In the genomic region with DNA sequence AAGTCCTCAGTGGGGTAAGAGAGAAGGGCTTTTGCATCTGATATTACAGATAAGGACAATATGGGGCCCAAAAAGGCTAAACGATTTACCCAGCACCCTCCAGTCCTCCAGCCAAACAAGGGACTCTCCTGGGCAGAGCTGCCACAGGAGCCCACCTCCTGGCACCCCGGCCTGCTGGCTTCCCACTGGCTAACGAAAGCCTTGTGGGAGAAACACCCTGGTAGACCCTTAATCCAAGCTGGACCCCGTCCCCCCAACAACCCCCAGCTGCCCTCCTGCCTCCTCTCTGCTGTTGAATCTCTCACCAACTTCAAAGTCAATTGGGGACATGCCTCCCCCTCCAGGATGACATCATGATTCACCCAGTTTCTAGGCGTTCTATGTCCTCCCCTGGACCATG, we compare ENCODE assay signal across 18 cellular contexts. TPM values are rescaled to one million over a fixed set of nuclear protein-coding genes. Genes with fewer than 3 reads are reported as not detected.
A peak's percentile ranks its signal among the peaks of the same experiment; 100 is the strongest.
DNase-seq lines count a peak whose midpoint lies in the region; ATAC-seq, FAIRE-seq and TF ChIP-seq lines count a peak whose summit lies in the region.
"Had no signal": no experiment of that assay in that cellular context is flagged by ENCODE, and none has a peak within 500 bp of the region (broad histone marks: within the 10 kb centered on the region; RNA-seq: fewer than 3 reads in every experiment).

No MANE protein-coding gene starts in this region.

- H4K20me1 ChIP-seq in K562 (replicated peaks; ENCODE audit: control insufficient read depth, insufficient read depth, low read length) = no peaks in the 10 kb centered on the region
- no peaks in the 10 kb centered on the region for H4K20me1 ChIP-seq in GM23338 (replicated peaks; ENCODE audit: insufficient read depth)

- FAIRE-seq in K562 (lab: Jason Lieb, UNC) = no peak

- TF ChIP-seq EP300 in K562 (IDR thresholded peaks at IDR 0.05; ENCODE audit: low read length) (no peak), suprapubic skin (IDR thresholded peaks at IDR 0.05) (no peak)

- H3K36me3 ChIP-seq in K562 (ENCODE audit: control insufficient read depth, insufficient read depth, low read length) (no peaks in the 10 kb centered on the region), lower lobe of right lung (peaks cover 7% of the 10 kb centered on the region), suprapubic skin (no peaks in the 10 kb centered on the region), GM23338 (ENCODE audit: insufficient read depth) (no peaks in the 10 kb centered on the region)

- H2AFZ ChIP-seq in K562 (ENCODE audit: low read depth, low read length) (peak overlapping the region; percentile 22; the same call in 1 of the 2 replicates), GM23338 (no peak overlapping the region)
- H2AFZ ChIP-seq: parathyroid adenoma had no signal

- H3K4me3 ChIP-seq in K562 (no peak overlapping the region), lower lobe of right lung (no peak overlapping the region), suprapubic skin (no peak overlapping the region), GM23338 (no peak overlapping the region)

- POLR2A ChIA-PET in K562 (lab: Yijun Ruan, JAX) = interaction anchor here (1.0 kb wide), 1 partner anchor 39 kb away, joined by 3 read pairs; no protein-coding TSS in a partner anchor

- intact Hi-C loops in K562 (cut with micrococcal nuclease) (no loop called here), lower lobe of right lung (cut with DNase I) (no loop called here)

- H3K4me3 Mint-ChIP-seq in T-helper 2 cell treated with Interferon-gamma antibody and Interleukin-4, amounts not matched to agents 5 μg/mL and 100 μg/mL, for 36 hours = no peak overlapping the region
- no peak overlapping the region for H3K4me3 Mint-ChIP-seq in GM23338
- H3K4me3 Mint-ChIP-seq: activated CD4-positive, alpha-beta T cell treated with anti-CD3 and anti-CD28 coated beads for 36 hours; T-helper 1 cell treated with Interleukin-12 subunit alpha and Interleukin-12 subunit beta and Interleukin-4 antibody, amounts not matched to agents 30 μg/mL and 1 μg/mL, for 36 hours had no signal

- H3K9ac ChIP-seq in K562 (ENCODE audit: insufficient read depth in 1 of 2, low read depth in 2 of 2, low read length in 2 of 2) = peak overlapping the region in 1 of 2 experiments; percentile 35; a peak in 1 of 4 replicates
- H3K9ac ChIP-seq: parathyroid adenoma had no signal

- no peak for TF ChIP-seq RAD21 in K562 (CRISPR knock-in tag; conservative IDR thresholded peaks at IDR 0.05 in 1 of 2, IDR thresholded peaks at IDR 0.05 in 1 of 2)

- H3K79me2 ChIP-seq in K562 (ENCODE audit: control insufficient read depth, insufficient read depth, low read length) (no peaks in the 10 kb centered on the region), GM23338 (replicated peaks; ENCODE audit: insufficient read depth) (no peaks in the 10 kb centered on the region)
- H3K79me2 ChIP-seq: parathyroid adenoma had no signal

- ATAC-seq in K562 (no peak), lower lobe of right lung (no peak), GM23338 (no peak), GM21447 (IDR thresholded peaks at IDR 0.05; ENCODE audit: unreplicated experiment) (no peak), GM18520 (IDR thresholded peaks at IDR 0.05; ENCODE audit: unreplicated experiment) (no peak)

- H3K4me2 ChIP-seq in K562 (ENCODE audit: insufficient read depth, low read length) = no peak overlapping the region
- H3K4me2 ChIP-seq in GM23338 = no peak overlapping the region

- in situ Hi-C loops in K562 (cut with MboI) = no loop called here

- H3F3A ChIP-seq in GM23338 (replicated peaks; ENCODE audit: low read depth) = no peaks in the 10 kb centered on the region

- no peaks in the 10 kb centered on the region for H3K9me2 ChIP-seq in GM23338 (ENCODE audit: insufficient read depth)

- H3K9me3 ChIP-seq in K562 (replicated peaks; ENCODE audit: control insufficient read depth, insufficient read depth, low read depth, low read length) = no peaks in the 10 kb centered on the region
- H3K9me3 ChIP-seq in lower lobe of right lung = no peaks in the 10 kb centered on the region
- H3K9me3 ChIP-seq in suprapubic skin = no peaks in the 10 kb centered on the region
- H3K9me3 ChIP-seq: tibial nerve had no signal

- DNase-seq in T-helper 2 cell treated with Interferon-gamma antibody and Interleukin-4, amounts not matched to agents 5 μg/mL and 100 μg/mL, for 36 hours (ENCODE audit: low spot score) = no peak
- DNase-seq in T-helper 2 cell = no peak
- DNase-seq in K562 (ENCODE audit: extremely low read depth in 1 of 4, low spot score in 3 of 4) = no peak
- no peak for DNase-seq in lower lobe of right lung
- DNase-seq in suprapubic skin (ENCODE audit: low spot score in 2 of 2) = peak; percentile 30 to 50
- DNase-seq in GM23338 (ENCODE audit: low spot score) = no peak
- DNase-seq: activated T-cell treated with anti-CD3 and anti-CD28 coated beads, Interleukin-2, amount 50 U/mL, for 48 hours; mesendoderm; NCI-H2081; NCI-H748 treated with DMSO at 0.1 percent for 48 hours had no signal

- H3K4me1 Mint-ChIP-seq in T-helper 2 cell treated with Interferon-gamma antibody and Interleukin-4, amounts not matched to agents 5 μg/mL and 100 μg/mL, for 36 hours (ENCODE audit: low read depth) = peaks cover 3% of the 10 kb centered on the region
- peaks cover 23% of the 10 kb centered on the region for H3K4me1 Mint-ChIP-seq in GM23338

- peak overlapping the region; percentile 22 for H3K27ac Mint-ChIP-seq in T-helper 2 cell treated with Interferon-gamma antibody and Interleukin-4, amounts not matched to agents 5 μg/mL and 100 μg/mL, for 36 hours
- no peak overlapping the region for H3K27ac Mint-ChIP-seq in GM23338
- H3K27ac Mint-ChIP-seq: activated CD4-positive, alpha-beta T cell treated with anti-CD3 and anti-CD28 coated beads for 36 hours; T-helper 1 cell treated with Interleukin-12 subunit alpha and Interleukin-12 subunit beta and Interleukin-4 antibody, amounts not matched to agents 30 μg/mL and 1 μg/mL, for 36 hours had no signal

- H3K9me1 ChIP-seq in K562 (ENCODE audit: control insufficient read depth, insufficient read depth, low read length) = no peaks in the 10 kb centered on the region

- H3K27me3 ChIP-seq in K562 (ENCODE audit: control insufficient read depth in 2 of 2, insufficient read depth in 2 of 2, low read length in 2 of 2) = peaks cover 9 to 43% of the 10 kb centered on the region in 2 experiments; a peak in 4 of 5 replicates
- H3K27me3 ChIP-seq in lower lobe of right lung (ENCODE audit: low read depth) = no peaks in the 10 kb centered on the region
- H3K27me3 ChIP-seq in suprapubic skin = no peaks in the 10 kb centered on the region
- no peaks in the 10 kb centered on the region for H3K27me3 ChIP-seq in GM23338 (ENCODE audit: insufficient read depth)
- H3K27me3 ChIP-seq: tibial nerve had no signal

- peaks cover 0 to 21% of the 10 kb centered on the region in 2 experiments; a peak in 2 of 5 replicates for H3K4me1 ChIP-seq in K562 (replicated peaks in 1 of 2; ENCODE audit: control insufficient read depth in 2 of 2, insufficient read depth in 2 of 2, low read length in 2 of 2)
- H3K4me1 ChIP-seq in lower lobe of right lung = peaks cover 54% of the 10 kb centered on the region
- H3K4me1 ChIP-seq in suprapubic skin = peaks cover 51% of the 10 kb centered on the region
- peaks cover 9% of the 10 kb centered on the region; the same call in 1 of the 2 replicates for H3K4me1 ChIP-seq in GM23338 (ENCODE audit: insufficient read depth)

- H3K27me3 Mint-ChIP-seq in T-helper 2 cell treated with Interferon-gamma antibody and Interleukin-4, amounts not matched to agents 5 μg/mL and 100 μg/mL, for 36 hours (ENCODE audit: low read depth) = peaks cover 3% of the 10 kb centered on the region
- H3K27me3 Mint-ChIP-seq in GM23338 (ENCODE audit: insufficient read depth, low read depth, poor library complexity) = peaks cover 7% of the 10 kb centered on the region
- H3K27me3 Mint-ChIP-seq: activated CD4-positive, alpha-beta T cell treated with anti-CD3 and anti-CD28 coated beads for 36 hours had no signal

- no peak for TF ChIP-seq CTCF in K562 (IDR thresholded peaks at IDR 0.05 in 2 of 3, conservative IDR thresholded peaks at IDR 0.05 in 1 of 3; ENCODE audit: insufficient read depth in 2 of 3, low read depth in 1 of 3, low read length in 3 of 3)
- TF ChIP-seq CTCF in lower lobe of right lung (IDR thresholded peaks at IDR 0.05) = no peak
- no peak for TF ChIP-seq CTCF in suprapubic skin (IDR thresholded peaks at IDR 0.05)
- no peak for TF ChIP-seq CTCF in GM23338 (conservative IDR thresholded peaks at IDR 0.05; ENCODE audit: low read depth in 2 of 2)

- 5% methylated on average over 3 of the region's 5 CpGs for WGBS in K562 (ENCODE audit: insufficient coverage, low coverage, missing lambda C conversion rate)
- 81% methylated on average over 5 of the region's 5 CpGs for WGBS in suprapubic skin

- TF ChIP-seq POLR2A in K562 (conservative IDR thresholded peaks at IDR 0.05) = no peak
- no peak for TF ChIP-seq POLR2A in suprapubic skin (IDR thresholded peaks at IDR 0.05)

- H3K27ac ChIP-seq in K562 (ENCODE audit: extremely low read depth, low read depth, low read length) (no peak overlapping the region), lower lobe of right lung (peak overlapping the region; percentile 65), suprapubic skin (no peak overlapping the region), GM23338 (ENCODE audit: low read depth) (no peak overlapping the region)
- H3K27ac ChIP-seq: 22Rv1 had no signal

- H3K9me3 Mint-ChIP-seq in T-helper 2 cell treated with Interferon-gamma antibody and Interleukin-4, amounts not matched to agents 5 μg/mL and 100 μg/mL, for 36 hours = no peaks in the 10 kb centered on the region
- no peaks in the 10 kb centered on the region for H3K9me3 Mint-ChIP-seq in GM23338
- H3K9me3 Mint-ChIP-seq: T-helper 1 cell treated with Interleukin-12 subunit alpha and Interleukin-12 subunit beta and Interleukin-4 antibody, amounts not matched to agents 30 μg/mL and 1 μg/mL, for 36 hours had no signal

- H3K36me3 Mint-ChIP-seq in T-helper 2 cell treated with Interferon-gamma antibody and Interleukin-4, amounts not matched to agents 5 μg/mL and 100 μg/mL, for 36 hours (ENCODE audit: low read depth) = no peaks in the 10 kb centered on the region
- H3K36me3 Mint-ChIP-seq in GM23338 (ENCODE audit: low read depth) = no peaks in the 10 kb centered on the region; the same call in 2 of the 3 replicates

- CTCF ChIA-PET in K562 (lab: Yijun Ruan, JAX; ENCODE audit: low intra/inter-chr PET ratio) = no interaction called here

- BruUV-seq in K562 (replicated peaks; lab: Mats Ljungman, UMichigan) = no TSS peak

RNA-seq across cellular contexts. Expression of a gene that starts 10.8 kb away (rescaled TPM):
- 4.0 and 6.2 TPM in 2 replicates for total RNA-seq in K562 (2011; cell fraction: chromatin; rRNA removed; ENCODE audit: low replicate concordance)
- 4.3 and 4.5 TPM in 2 replicates for total RNA-seq in K562 (2011; cell fraction: nucleolus; rRNA removed)
- 4.8 and 5.4 TPM in 2 replicates for total RNA-seq in K562 (2011; cell fraction: nucleoplasm; rRNA removed)
- total RNA-seq in K562 (2014; rRNA removed) (0.18 and 0.41 TPM in 2 replicates), K562 (2014; rRNA removed; fragmentation: Illumina TruSeq; extraction: Trizol) (0.54 and 0.55 TPM in 2 replicates), K562 (2015; rRNA removed; fragmentation: Illumina TruSeq; extraction: Trizol) (0.40 and 0.53 TPM in 2 replicates), K562 (2021) (0.75 and 0.81 TPM in 2 replicates), lower lobe of right lung (5.3 TPM), suprapubic skin (1 to 10 TPM; 1.2 to 8.4 (median 2.7) TPM)
- polyA plus RNA-seq in K562 (2011; rRNA removed) (0.92 and 1.6 TPM in 2 replicates), K562 (2014; fragmentation: Illumina TruSeq; extraction: Trizol) (0.68 and 1.1 TPM in 2 replicates), K562 (2014; fragmentation: Nextera tagmentation; extraction: Ambion mirVana) (under 1 TPM; 0.20 to 0.21 TPM), K562 (2014; rRNA removed) (0.70 and 0.91 TPM in 2 replicates), GM23338 (2016; fragmentation: Nextera tagmentation; extraction: Ambion mirVana) (0.97 and 1.7 TPM in 2 replicates)
- 0.52 and 0.83 TPM in 2 replicates for polyA plus RNA-seq in K562 (2011; cell fraction: cytosol; rRNA removed)
- polyA plus RNA-seq in K562 (2011; cell fraction: nucleus; rRNA removed) = 7.9 and 8.6 TPM in 2 replicates
- 0.60 and 4.1 TPM in 2 replicates for polyA plus RNA-seq in K562 (2012)
- polyA minus RNA-seq in K562 (2011; rRNA and poly(A)+ RNA removed) = 1.9 and 2.3 TPM in 2 replicates
- polyA minus RNA-seq in K562 (2011; cell fraction: cytosol; rRNA and poly(A)+ RNA removed) = 0.67 and 1.4 TPM in 2 replicates
- 6.1 and 9.6 TPM in 2 replicates for polyA minus RNA-seq in K562 (2011; cell fraction: nucleus; rRNA and poly(A)+ RNA removed)
- total RNA-seq in GM23338 (2014; rRNA removed; shearing (Covaris generic)) = 2.3 and 2.6 TPM in 2 replicates

RNA-seq across cellular contexts. Expression of a gene that starts 27.5 kb away (rescaled TPM):
- 0.09 and 0.74 TPM in 2 replicates for total RNA-seq in K562 (2011; cell fraction: chromatin; rRNA removed; ENCODE audit: low replicate concordance)
- total RNA-seq in K562 (2011; cell fraction: nucleolus; rRNA removed) = 0.33 and 0.39 TPM in 2 replicates
- total RNA-seq in K562 (2011; cell fraction: nucleoplasm; rRNA removed) = 0.29 and 1.6 TPM in 2 replicates
- total RNA-seq in K562 (2014; rRNA removed) (0.45 TPM in 1 of 2 replicates, not detected in the other), K562 (2014; rRNA removed; fragmentation: Illumina TruSeq; extraction: Trizol) (0.10 and 0.11 TPM in 2 replicates), K562 (2015; rRNA removed; fragmentation: Illumina TruSeq; extraction: Trizol) (0.07 and 0.23 TPM in 2 replicates), K562 (2021) (0.75 and 0.78 TPM in 2 replicates), lower lobe of right lung (10.2 TPM), suprapubic skin (10 to 100 TPM in 3 of 4 donors, 1 to 10 TPM in 1; 8.9 to 29.7 (median 12.4) TPM)
- polyA plus RNA-seq in K562 (2011; rRNA removed) (0.22 and 0.24 TPM in 2 replicates), K562 (2014; fragmentation: Illumina TruSeq; extraction: Trizol) (0.54 and 0.66 TPM in 2 replicates), K562 (2014; fragmentation: Nextera tagmentation; extraction: Ambion mirVana) (under 1 TPM; 0.03 TPM), K562 (2014; rRNA removed) (0.28 and 0.54 TPM in 2 replicates), GM23338 (2016; fragmentation: Nextera tagmentation; extraction: Ambion mirVana) (0.36 and 0.90 TPM in 2 replicates)
- 0.07 and 0.19 TPM in 2 replicates for polyA plus RNA-seq in K562 (2011; cell fraction: cytosol; rRNA removed)
- 0.41 TPM in 1 of 2 replicates, not detected in the other for polyA plus RNA-seq in K562 (2011; cell fraction: nucleus; rRNA removed)
- 1.1 and 9.5 TPM in 2 replicates for polyA plus RNA-seq in K562 (2012)
- 0.03 and 0.04 TPM in 2 replicates for polyA minus RNA-seq in K562 (2011; rRNA and poly(A)+ RNA removed)
- polyA minus RNA-seq in K562 (2011; cell fraction: cytosol; rRNA and poly(A)+ RNA removed) = not detected in 2 replicates
- polyA minus RNA-seq in K562 (2011; cell fraction: nucleus; rRNA and poly(A)+ RNA removed) = 0.13 TPM in 1 of 2 replicates, not detected in the other
- total RNA-seq in GM23338 (2014; rRNA removed; shearing (Covaris generic)) = 1.0 and 4.8 TPM in 2 replicates
- total RNA-seq: HT-29 had no signal

RNA-seq across cellular contexts. Expression of a gene that starts 35.1 kb away (rescaled TPM):
- 0.07 TPM in 1 of 2 replicates, not detected in the other for total RNA-seq in K562 (2011; cell fraction: chromatin; rRNA removed; ENCODE audit: low replicate concordance)
- not detected in 2 replicates for total RNA-seq in K562 (2011; cell fraction: nucleolus; rRNA removed)
- 0.07 TPM in 1 of 2 replicates, not detected in the other for total RNA-seq in K562 (2011; cell fraction: nucleoplasm; rRNA removed)
- total RNA-seq in K562 (2014; rRNA removed) = not detected in 2 replicates
- total RNA-seq in K562 (2014; rRNA removed; fragmentation: Illumina TruSeq; extraction: Trizol) = not detected in 2 replicates
- not detected in 2 replicates for total RNA-seq in K562 (2015; rRNA removed; fragmentation: Illumina TruSeq; extraction: Trizol)
- not detected in 2 replicates for total RNA-seq in K562 (2021)
- 0.03 TPM in 1 of 2 replicates, not detected in the other for polyA plus RNA-seq in K562 (2011; rRNA removed)
- polyA plus RNA-seq in K562 (2011; cell fraction: cytosol; rRNA removed) = 0.01 and 0.03 TPM in 2 replicates
- 0.09 TPM in 1 of 2 replicates, not detected in the other for polyA plus RNA-seq in K562 (2011; cell fraction: nucleus; rRNA removed)
- 0.01 TPM in 1 of 2 replicates, not detected in the other for polyA plus RNA-seq in K562 (2012)
- polyA plus RNA-seq in K562 (2014; fragmentation: Illumina TruSeq; extraction: Trizol) = not detected in 2 replicates
- polyA plus RNA-seq in K562 (2014; fragmentation: Nextera tagmentation; extraction: Ambion mirVana) = not detected
- polyA plus RNA-seq in K562 (2014; rRNA removed) = not detected in 2 replicates
- polyA minus RNA-seq in K562 (2011; rRNA and poly(A)+ RNA removed) = not detected in 2 replicates
- polyA minus RNA-seq in K562 (2011; cell fraction: cytosol; rRNA and poly(A)+ RNA removed) = not detected in 2 replicates
- not detected in 2 replicates for polyA minus RNA-seq in K562 (2011; cell fraction: nucleus; rRNA and poly(A)+ RNA removed)
- not detected for total RNA-seq in lower lobe of right lung
- total RNA-seq in suprapubic skin = not detected
- total RNA-seq in GM23338 (2014; rRNA removed; shearing (Covaris generic)) = 0.04 and 0.66 TPM in 2 replicates
- polyA plus RNA-seq in GM23338 (2016; fragmentation: Nextera tagmentation; extraction: Ambion mirVana) = 0.10 TPM in 1 of 2 replicates, not detected in the other
- total RNA-seq: HT-29, tibial nerve had no signal

Comparison
In these comparisons a context has a peak if more than half of its experiments do, and no peak if none do; other contexts are left out.
1. DNase-seq: peak in suprapubic skin (2 of 2); none in T-helper 2 cell treated with Interferon-gamma antibody and Interleukin-4, amounts not matched to agents 5 μg/mL and 100 μg/mL, for 36 hours (single experiment), T-helper 2 cell (0 of 5), K562 (0 of 4), lower lobe of right lung (single experiment) and GM23338 (single experiment).